8 cellular contexts compared by ENCODE assay signal in genomic region chr2:42828487-42829416, GRCh38. TPM values are rescaled to one million over a fixed set of nuclear protein-coding genes. Genes with fewer than 3 reads are reported as not detected.
DNase-seq lines count a peak whose midpoint lies in the region; ATAC-seq and TF ChIP-seq lines count a peak whose summit lies in the region.

No MANE protein-coding gene starts in this region.

- no peak overlapping the region for H3K4ac ChIP-seq in neuronal stem cell (ENCODE audit: low read length)

- H2BK12ac ChIP-seq in neuronal stem cell (ENCODE audit: low read length), result no peak overlapping the region

- H3K9ac ChIP-seq in neuronal stem cell (ENCODE audit: low read depth, low read length, poor library complexity), result no peak overlapping the region

- peaks cover 14% of the 10 kb centered on the region for H3K27me3 Mint-ChIP-seq in activated T-helper 1 cell treated with anti-CD3 and anti-CD28 coated beads, Interleukin-12 subunit alpha, Interleukin-12 subunit beta, Interleukin-2, Interleukin-4 antibody, amounts not matched to agents 30 ng/mL and 10 ng/mL and 1 ng/mL, durations not matched to agents 14 hours and 24 hours and 36 hours (ENCODE audit: insufficient read depth)

- no peak overlapping the region for H3K4me2 ChIP-seq in neuronal stem cell (ENCODE audit: insufficient read depth, low read length, poor library complexity, severe bottlenecking)

- H3K9me3 Mint-ChIP-seq in activated T-helper 1 cell treated with anti-CD3 and anti-CD28 coated beads, Interleukin-12 subunit alpha, Interleukin-12 subunit beta, Interleukin-2, Interleukin-4 antibody, amounts not matched to agents 30 ng/mL and 10 ng/mL and 1 ng/mL, durations not matched to agents 14 hours and 24 hours and 36 hours, result no peaks in the 10 kb centered on the region

- H3K79me1 ChIP-seq in neuronal stem cell (ENCODE audit: low read depth, low read length), result no peaks in the 10 kb centered on the region

- no peak overlapping the region for H3K23ac ChIP-seq in neuronal stem cell (ENCODE audit: low read depth, low read length, poor library complexity)

- no peak overlapping the region for H4K91ac ChIP-seq in neuronal stem cell (ENCODE audit: low read depth, low read length, poor library complexity)

- no peak overlapping the region for H2BK5ac ChIP-seq in neuronal stem cell (ENCODE audit: low read length)

- peak; percentile 93 for ATAC-seq in GM21390 (IDR thresholded peaks at IDR 0.05; ENCODE audit: unreplicated experiment)

- H4K8ac ChIP-seq in neuronal stem cell (ENCODE audit: low read depth, low read length), result no peak overlapping the region

- no peak overlapping the region for H2AK5ac ChIP-seq in neuronal stem cell (ENCODE audit: low read depth, low read length)

- intact Hi-C loops in activated T-helper 1 cell treated with anti-CD3 and anti-CD28 coated beads, Interleukin-12 subunit alpha, Interleukin-12 subunit beta, Interleukin-2, Interleukin-4 antibody, amounts not matched to agents 30 ng/mL and 10 ng/mL and 1 ng/mL, durations not matched to agents 14 hours and 24 hours and 36 hours (cut with micrococcal nuclease), result loop anchor here (2.0 to 5.0 kb wide), 4 partner anchors 30 to 654 kb away; partner anchors contain the start of gene ZFP36L2

- H3K9me3 ChIP-seq in neuronal stem cell (replicated peaks in 1 of 2; ENCODE audit: control insufficient read depth in 2 of 2, insufficient read depth in 1 of 2, low read depth in 1 of 2, low read length in 2 of 2), result no peaks in the 10 kb centered on the region

- H2BK15ac ChIP-seq in neuronal stem cell (ENCODE audit: low read length), result no peak overlapping the region

- H3K4me3 ChIP-seq in fibroblast of the aortic adventitia (ENCODE audit: low read depth, low read length), result peak overlapping the region; percentile 41
- no peak overlapping the region for H3K4me3 ChIP-seq in neuronal stem cell (ENCODE audit: low read length in 2 of 2)

- H3K27ac Mint-ChIP-seq in activated T-helper 1 cell treated with anti-CD3 and anti-CD28 coated beads, Interleukin-12 subunit alpha, Interleukin-12 subunit beta, Interleukin-2, Interleukin-4 antibody, amounts not matched to agents 30 ng/mL and 10 ng/mL and 1 ng/mL, durations not matched to agents 14 hours and 24 hours and 36 hours, result no peak overlapping the region

- no peak overlapping the region for H3K18ac ChIP-seq in neuronal stem cell (ENCODE audit: low read length)

- DNase-seq in D341Med (ENCODE audit: low spot score) (peak; percentile 86), KBM-7 (peak; percentile 79), RKO (ENCODE audit: low spot score) (peak; percentile 70), fibroblast of the aortic adventitia (ENCODE audit: low read depth) (peak; percentile 85), neuronal stem cell (ENCODE audit: low spot score) (peak; percentile 79), substantia nigra (lab: John Stamatoyannopoulos, UW) (peak in 40 of 49 donors; percentile 6 to 71 (median 48))
- DNase-seq in activated T-helper 1 cell treated with anti-CD3 and anti-CD28 coated beads, Interleukin-12 subunit alpha, Interleukin-12 subunit beta, Interleukin-2, Interleukin-4 antibody, amounts not matched to agents 30 ng/mL and 10 ng/mL and 1 ng/mL, durations not matched to agents 14 hours and 24 hours and 36 hours (ENCODE audit: low spot score), result peak; percentile 52

- no CpG with 5 or more reads among the region's 12 CpGs for WGBS in neuronal stem cell (ENCODE audit: extremely low coverage in 2 of 2, insufficient read length in 2 of 2, insufficient replicate concordance in 1 of 2), 2 donors

- H3K36me3 Mint-ChIP-seq in activated T-helper 1 cell treated with anti-CD3 and anti-CD28 coated beads, Interleukin-12 subunit alpha, Interleukin-12 subunit beta, Interleukin-2, Interleukin-4 antibody, amounts not matched to agents 30 ng/mL and 10 ng/mL and 1 ng/mL, durations not matched to agents 14 hours and 24 hours and 36 hours (ENCODE audit: low read depth), result no peaks in the 10 kb centered on the region

- peak; percentile 94 for TF ChIP-seq CTCF in fibroblast of the aortic adventitia (IDR thresholded peaks at IDR 0.05; ENCODE audit: insufficient read depth, low read length)

- peak overlapping the region; percentile 91 for H2AFZ ChIP-seq in neuronal stem cell (ENCODE audit: low read length)

- H2BK120ac ChIP-seq in neuronal stem cell (ENCODE audit: low read depth, low read length), result no peak overlapping the region

- peaks cover 3 to 7% of the 10 kb centered on the region in 2 donors for H3K4me1 ChIP-seq in neuronal stem cell (ENCODE audit: control insufficient read depth in 2 of 2, insufficient read depth in 1 of 2, low read depth in 1 of 2, low read length in 2 of 2)

- in situ Hi-C loops in KBM-7 (cut with MboI; ENCODE audit: low pct_unique_long_range_greater_than_20kb, low sequenced_read_pairs), result loop anchor here (25.0 kb wide), 1 partner anchor 659 kb away; no protein-coding TSS in a partner anchor

- peaks cover 0 to 21% (median 0%) of the 10 kb centered on the region in 3 experiments for H3K27me3 ChIP-seq in neuronal stem cell (ENCODE audit: control insufficient read depth in 3 of 3, insufficient read depth in 3 of 3, low read depth in 1 of 3, low read length in 3 of 3)

- no peaks in the 10 kb centered on the region for H3K36me3 ChIP-seq in neuronal stem cell (replicated peaks in 1 of 2; ENCODE audit: control insufficient read depth in 2 of 2, insufficient read depth in 2 of 2, low read length in 2 of 2)

- H3K27ac ChIP-seq in neuronal stem cell (replicated peaks; ENCODE audit: low read length), result no peak overlapping the region
- H3K27ac ChIP-seq in substantia nigra (ENCODE audit: low read depth, low read length, poor library complexity, severe bottlenecking), result no peak overlapping the region

- H3K4me1 Mint-ChIP-seq in activated T-helper 1 cell treated with anti-CD3 and anti-CD28 coated beads, Interleukin-12 subunit alpha, Interleukin-12 subunit beta, Interleukin-2, Interleukin-4 antibody, amounts not matched to agents 30 ng/mL and 10 ng/mL and 1 ng/mL, durations not matched to agents 14 hours and 24 hours and 36 hours (ENCODE audit: low read depth), result peaks cover 16% of the 10 kb centered on the region

- no peak overlapping the region for H3K4me3 Mint-ChIP-seq in activated T-helper 1 cell treated with anti-CD3 and anti-CD28 coated beads, Interleukin-12 subunit alpha, Interleukin-12 subunit beta, Interleukin-2, Interleukin-4 antibody, amounts not matched to agents 30 ng/mL and 10 ng/mL and 1 ng/mL, durations not matched to agents 14 hours and 24 hours and 36 hours

- no peak overlapping the region for H3K14ac ChIP-seq in neuronal stem cell (ENCODE audit: low read length)

RNA-seq across cellular contexts. Expression of gene HAAO, which starts 36.4 kb away (rescaled TPM):
- 0.37 and 0.86 TPM in 2 replicates for total RNA-seq in activated T-helper 1 cell treated with anti-CD3 and anti-CD28 coated beads, Interleukin-12 subunit alpha, Interleukin-12 subunit beta, Interleukin-2, Interleukin-4 antibody, amounts not matched to agents 30 ng/mL and 10 ng/mL and 1 ng/mL, durations not matched to agents 14 hours and 24 hours and 36 hours
- total RNA-seq in fibroblast of the aortic adventitia (ENCODE audit: low replicate concordance), result 0.90 and 5.4 TPM in 2 replicates
- 2.1 TPM for polyA plus RNA-seq in neuronal stem cell (2013, experiment 1 of 2)
- polyA plus RNA-seq in neuronal stem cell (2013, experiment 2 of 2), result 2.5 TPM
